ENCODE assay signal across 1 cellular context in genomic region chr1:239998312-239998649, GRCh38.
TF ChIP-seq lines count a peak whose summit lies in the region.

No MANE protein-coding gene starts in this region.

TF ChIP-seq in WTC11, 78 proteins besides CTCF, POLR2A, EP300 and RAD21 (continued from another document):
- no peak for TF ChIP-seq AFF4 (CRISPR knock-in tag; IDR thresholded peaks at IDR 0.05; ENCODE audit: borderline replicate concordance)
- TF ChIP-seq RELA (CRISPR knock-in tag; IDR thresholded peaks at IDR 0.05; ENCODE audit: borderline replicate concordance) = no peak
- TF ChIP-seq ETV6 (CRISPR knock-in tag; IDR thresholded peaks at IDR 0.05) = no peak
- TF ChIP-seq ZNF416 (CRISPR knock-in tag; IDR thresholded peaks at IDR 0.05) = no peak
- TF ChIP-seq EMX1 (CRISPR knock-in tag; IDR thresholded peaks at IDR 0.05) = no peak
- no peak for TF ChIP-seq NFATC4 (CRISPR knock-in tag; IDR thresholded peaks at IDR 0.05)
- TF ChIP-seq ESRRA (CRISPR knock-in tag; IDR thresholded peaks at IDR 0.05; ENCODE audit: borderline replicate concordance) = no peak
TF ChIP-seq in WTC11: peak in this region for 0.
